17 cellular contexts compared by ENCODE assay signal in the genomic region with DNA sequence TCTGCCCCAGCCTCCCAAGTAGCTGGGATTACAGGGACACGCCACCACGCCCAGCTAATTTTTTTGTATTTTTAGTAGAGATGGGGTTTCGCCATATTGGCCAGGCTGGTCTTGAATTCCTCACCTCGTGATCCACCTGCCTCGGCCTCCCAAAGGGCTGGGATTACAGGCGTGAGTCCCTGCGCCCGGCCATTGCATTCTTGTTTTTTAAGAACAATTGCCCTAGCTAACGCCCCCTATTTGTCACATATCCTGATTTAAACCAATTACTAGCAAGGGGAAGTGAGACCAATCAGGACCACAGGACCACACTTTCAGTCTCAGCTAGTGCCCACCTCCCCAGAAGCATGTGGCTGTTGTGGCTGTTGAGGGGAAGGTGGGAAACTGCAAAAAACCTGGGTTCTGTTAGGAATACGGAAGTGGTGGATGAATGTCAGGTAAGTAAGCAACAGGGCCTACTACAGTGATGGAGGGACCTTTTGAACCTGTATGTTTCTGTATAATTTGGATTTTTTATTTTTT.
"Had no signal": no experiment of that assay in that cellular context is flagged by ENCODE, and none has a peak within 500 bp of the region (broad histone marks: within the 10 kb centered on the region; RNA-seq: fewer than 3 reads in every experiment).

No MANE protein-coding gene starts in this region.

- DNase-seq: activated CD4-positive, alpha-beta T cell treated with anti-CD3 and anti-CD28 coated beads for 36 hours; activated naive CD4-positive, alpha-beta T cell treated with anti-CD3 and anti-CD28 coated beads, Interleukin-2, amount 50 U/mL, for 16 hours; activated T-cell treated with anti-CD3 and anti-CD28 coated beads for 4 hours; effector CD4-positive, alpha-beta T cell; foreskin keratinocyte; head of caudate nucleus; natural killer cell; nucleus accumbens; stimulated activated CD4-positive, alpha-beta T cell treated with anti-CD3 and anti-CD28 coated beads, Interleukin-12 subunit alpha, Interleukin-12 subunit beta, amount 100 ng/mL, for 4 hours; T1000; testis; WERI-Rb-1 had no signal

- H3K27me3 ChIP-seq: adrenal gland, testis had no signal

- H3K36me3 ChIP-seq: adrenal gland, WERI-Rb-1 had no signal

- FAIRE-seq: colon, endothelial cell of umbilical vein, islet of Langerhans, urothelium cell line had no signal

- H3K27ac ChIP-seq: foreskin keratinocyte, testis, WERI-Rb-1 had no signal

- H3K4me3 ChIP-seq: adrenal gland, testis had no signal

- H3K9me3 ChIP-seq: adrenal gland, testis had no signal

- H3K4me1 ChIP-seq: foreskin keratinocyte had no signal
